In genomic region chr5:108727639-108728565, GRCh38 we compare ENCODE assay signal across 1 cellular context.
A peak's percentile ranks its signal among the peaks of the same experiment; 100 is the strongest.
TF ChIP-seq lines count a peak whose summit lies in the region.

No MANE protein-coding gene starts in this region.

TF ChIP-seq in HepG2, 621 proteins besides CTCF, POLR2A, EP300 and RAD21 (continued from another document and continues in another):
- TF ChIP-seq IKZF5 (CRISPR knock-in tag; IDR thresholded peaks at IDR 0.05) (peak; percentile 75; the same call in 1 of the 2 replicates), ZNF644 (CRISPR knock-in tag; IDR thresholded peaks at IDR 0.05; ENCODE audit: low read depth) (no peak), TRIM22 (IDR thresholded peaks at IDR 0.05) (no peak), SOX6 (IDR thresholded peaks at IDR 0.05) (no peak), SOX6 (CRISPR knock-in tag; IDR thresholded peaks at IDR 0.05) (peak; percentile 75), ZNF33A (CRISPR knock-in tag; IDR thresholded peaks at IDR 0.05; ENCODE audit: borderline replicate concordance) (peak; percentile 98), DDIT3 (CRISPR knock-in tag; IDR thresholded peaks at IDR 0.05) (no peak), CENPX (CRISPR knock-in tag; IDR thresholded peaks at IDR 0.05) (no peak), AHR (CRISPR knock-in tag; IDR thresholded peaks at IDR 0.05) (peak; percentile 75; the same call in 1 of the 2 replicates), TSC22D2 (CRISPR knock-in tag; IDR thresholded peaks at IDR 0.05; ENCODE audit: borderline replicate concordance) (peak; percentile 83; the same call in 1 of the 2 replicates), ZBTB46 (CRISPR knock-in tag; IDR thresholded peaks at IDR 0.05; ENCODE audit: borderline replicate concordance) (no peak), ZNF572 (CRISPR knock-in tag; IDR thresholded peaks at IDR 0.05) (peak; percentile 80; the same call in 1 of the 2 replicates), FLYWCH1 (CRISPR knock-in tag; IDR thresholded peaks at IDR 0.05) (no peak), ZNF576 (CRISPR knock-in tag; IDR thresholded peaks at IDR 0.05) (peak; percentile 72; the same call in 1 of the 2 replicates), TCF12 (IDR thresholded peaks at IDR 0.05) (no peak), TCF12 (CRISPR knock-in tag; IDR thresholded peaks at IDR 0.05) (peak; percentile 72; the same call in 1 of the 2 replicates), ZNF124 (CRISPR knock-in tag; IDR thresholded peaks at IDR 0.05) (peak; percentile 87), ZNF263 (CRISPR knock-in tag; IDR thresholded peaks at IDR 0.05) (peak; percentile 74), ZNF850 (CRISPR knock-in tag; conservative IDR thresholded peaks at IDR 0.05) (peak; percentile 87; the same call in 1 of the 2 replicates), HMGXB4 (CRISPR knock-in tag; IDR thresholded peaks at IDR 0.05; ENCODE audit: borderline replicate concordance in 1 of 2, low read depth in 1 of 2) (peak; percentile 93), ZSCAN21 (CRISPR knock-in tag; IDR thresholded peaks at IDR 0.05; ENCODE audit: borderline replicate concordance) (peak; percentile 86; the same call in 1 of the 2 replicates), AHDC1 (CRISPR knock-in tag; IDR thresholded peaks at IDR 0.05; ENCODE audit: borderline replicate concordance) (peak; percentile 73; the same call in 1 of the 2 replicates), YEATS4 (CRISPR knock-in tag; IDR thresholded peaks at IDR 0.05; ENCODE audit: borderline replicate concordance) (peak; percentile 85), XRCC5 (optimal IDR thresholded peaks at IDR 0.05; ENCODE audit: low read length) (peak; percentile 77), ZNF768 (CRISPR knock-in tag; IDR thresholded peaks at IDR 0.05) (peak; percentile 80; the same call in 1 of the 2 replicates), PRDM4 (CRISPR knock-in tag; IDR thresholded peaks at IDR 0.05; ENCODE audit: borderline replicate concordance) (0 out of 2 replicates have a peak, but pooled peaks have one; percentile 36), DZIP1 (CRISPR knock-in tag; IDR thresholded peaks at IDR 0.05) (peak; percentile 76; the same call in 1 of the 2 replicates), CBX1 (IDR thresholded peaks at IDR 0.05; ENCODE audit: low read depth) (no peak), THAP7 (CRISPR knock-in tag; IDR thresholded peaks at IDR 0.05) (no peak), ZNF138 (CRISPR knock-in tag; IDR thresholded peaks at IDR 0.05; ENCODE audit: low read depth) (no peak), RBFOX2 (IDR thresholded peaks at IDR 0.05; ENCODE audit: low read depth, low read length) (peak; percentile 94), ATF1 (CRISPR knock-in tag; IDR thresholded peaks at IDR 0.05) (no peak), ARID3A (IDR thresholded peaks at IDR 0.05; ENCODE audit: low read depth, low read length) (no peak), ZNF670 (CRISPR knock-in tag; IDR thresholded peaks at IDR 0.05; ENCODE audit: borderline replicate concordance) (peak; percentile 98), ZSCAN31 (CRISPR knock-in tag; IDR thresholded peaks at IDR 0.05; ENCODE audit: low read depth) (0 out of 2 replicates have a peak, but pooled peaks have one; percentile 42)
